ENCODE assay signal across 9 cellular contexts in the genomic region with DNA sequence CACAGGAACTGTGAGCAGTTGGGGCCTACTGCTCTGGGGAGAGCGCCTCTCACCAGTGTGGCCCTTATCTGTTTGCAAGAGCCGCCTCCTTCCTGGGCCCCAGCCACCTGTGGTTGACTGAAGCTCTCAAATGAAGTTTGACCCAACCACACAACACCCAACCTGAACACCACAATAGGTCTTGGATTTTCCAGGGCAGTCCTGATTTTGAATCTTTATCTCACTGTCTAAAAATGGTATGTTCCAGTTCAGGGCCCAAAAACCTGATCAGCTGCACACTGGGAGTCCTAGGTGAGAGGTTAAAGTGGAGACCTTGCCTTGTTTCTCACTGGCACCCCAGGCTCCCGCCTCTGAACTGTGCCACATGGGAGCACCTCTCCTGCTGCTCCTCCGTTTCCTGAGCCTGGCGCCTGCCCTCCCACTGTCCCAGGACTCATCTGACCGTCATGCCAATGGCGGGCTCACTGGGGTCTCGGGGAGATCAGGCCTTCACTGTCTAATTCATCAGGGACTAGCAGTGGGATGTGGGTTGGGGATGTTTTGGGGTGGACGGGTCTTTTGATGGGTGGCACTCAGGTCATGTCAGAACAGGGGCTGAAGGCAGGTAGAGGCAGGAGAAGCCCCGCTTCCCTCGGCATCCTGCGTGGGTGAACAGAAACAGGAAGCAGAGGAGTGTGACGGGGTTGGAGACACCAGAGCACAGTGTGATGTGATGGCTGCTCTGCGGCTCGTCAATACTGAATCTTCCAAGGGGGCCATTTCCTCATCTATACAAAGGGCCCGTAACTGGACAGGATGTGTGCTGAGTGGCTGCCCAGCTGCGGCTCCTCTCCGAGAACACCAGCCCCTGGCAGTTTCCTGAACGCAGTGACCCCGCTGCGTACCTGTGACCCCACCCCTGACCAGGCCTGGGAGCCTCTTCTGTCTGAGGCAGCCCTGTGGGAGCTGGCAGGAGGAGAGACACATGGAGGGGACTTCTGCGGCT. TPM values are rescaled to one million over a fixed set of nuclear protein-coding genes. Genes with fewer than 3 reads are reported as not detected.
DNase-seq lines count a peak whose midpoint lies in the region; ATAC-seq and TF ChIP-seq lines count a peak whose summit lies in the region.
"Had no signal": no experiment of that assay in that cellular context is flagged by ENCODE, and none has a peak within 500 bp of the region (broad histone marks: within the 10 kb centered on the region; RNA-seq: fewer than 3 reads in every experiment).

No MANE protein-coding gene starts in this region.

- peak; percentile 82 for DNase-seq in activated CD8-positive, alpha-beta memory T cell treated with anti-CD3 and anti-CD28 coated beads, Interleukin-2, amount 50 U/mL, for 48 hours
- DNase-seq in sciatic nerve (ENCODE audit: low spot score), result no peak
- DNase-seq in hepatocyte (ENCODE audit: low spot score), result no peak
- DNase-seq in lower leg skin (ENCODE audit: low spot score in 2 of 2), result no peak

- no peaks in the 10 kb centered on the region for H4K20me1 ChIP-seq in hepatocyte (ENCODE audit: insufficient read depth, poor library complexity, severe bottlenecking)

- TF ChIP-seq POLR2A in lower leg skin (IDR thresholded peaks at IDR 0.05), result no peak

- no peaks in the 10 kb centered on the region for H3K9me3 ChIP-seq in hepatocyte (ENCODE audit: low read depth)
- H3K9me3 ChIP-seq: thoracic aorta had no signal

- no peak overlapping the region for H2AFZ ChIP-seq in hepatocyte

- intact Hi-C loops in sciatic nerve (cut with DNase I), result no loop called here
- intact Hi-C loops in lower leg skin (cut with DNase I; ENCODE audit: low total_unique reads), result no loop called here

- no peaks in the 10 kb centered on the region for H3K36me3 ChIP-seq in hepatocyte (replicated peaks; ENCODE audit: insufficient read depth, low read depth)
- H3K36me3 ChIP-seq: thoracic aorta had no signal

- no peak overlapping the region for H3K4me2 ChIP-seq in hepatocyte

- H3K79me2 ChIP-seq in hepatocyte, result no peaks in the 10 kb centered on the region

- no peak overlapping the region for H3K27ac ChIP-seq in hepatocyte
- H3K27ac ChIP-seq: thoracic aorta had no signal

- H3K9me2 ChIP-seq in hepatocyte (replicated peaks; ENCODE audit: insufficient read depth), result no peaks in the 10 kb centered on the region

- no peak for TF ChIP-seq CTCF in hepatocyte (IDR thresholded peaks at IDR 0.05; ENCODE audit: poor library complexity)
- no peak for TF ChIP-seq CTCF in lower leg skin (IDR thresholded peaks at IDR 0.05)

- ATAC-seq in GM18867 (IDR thresholded peaks at IDR 0.05; ENCODE audit: unreplicated experiment) (peak; percentile 81), HG03159 (IDR thresholded peaks at IDR 0.05; ENCODE audit: unreplicated experiment) (peak; percentile 57), sciatic nerve (peak; percentile 33), GM18870 (IDR thresholded peaks at IDR 0.05; ENCODE audit: unreplicated experiment) (no peak), GM18873 (IDR thresholded peaks at IDR 0.05; ENCODE audit: low FRiP score, unreplicated experiment) (no peak)

- no peak overlapping the region for H3K4me3 ChIP-seq in hepatocyte
- no peak overlapping the region for H3K4me3 ChIP-seq in lower leg skin (ENCODE audit: low read depth, poor library complexity, severe bottlenecking)
- H3K4me3 ChIP-seq: thoracic aorta had no signal

- H3K27me3 ChIP-seq in hepatocyte, result no peaks in the 10 kb centered on the region

- H3K4me1 ChIP-seq in hepatocyte (ENCODE audit: insufficient read depth), result no peaks in the 10 kb centered on the region

- WGBS in hepatocyte (ENCODE audit: low lambda C conversion rate, missing lambda C conversion rate), result 82% methylated on average over 21 of the region's 22 CpGs
- 76 to 77% methylated on average over 21 of the region's 22 CpGs for WGBS in lower leg skin, 2 donors

RNA-seq across cellular contexts. Expression of a gene that starts 59.6 kb away (rescaled TPM):
- total RNA-seq in sciatic nerve (81.2 TPM), hepatocyte (9.4 and 11.0 TPM in 2 replicates), lower leg skin (10 to 100 TPM; 39.3 to 57.2 (median 44.1) TPM)
- 7.4 and 13.8 TPM in 2 replicates for polyA plus RNA-seq in hepatocyte

Comparison
In these comparisons a context has a peak if more than half of its experiments do, and no peak if none do; other contexts are left out.
1. ATAC-seq: peak in GM18867 (single experiment), HG03159 (single experiment) and sciatic nerve (single experiment); none in GM18870 (single experiment) and GM18873 (single experiment).